ENCODE assay signal across 11 cellular contexts in the genomic region with DNA sequence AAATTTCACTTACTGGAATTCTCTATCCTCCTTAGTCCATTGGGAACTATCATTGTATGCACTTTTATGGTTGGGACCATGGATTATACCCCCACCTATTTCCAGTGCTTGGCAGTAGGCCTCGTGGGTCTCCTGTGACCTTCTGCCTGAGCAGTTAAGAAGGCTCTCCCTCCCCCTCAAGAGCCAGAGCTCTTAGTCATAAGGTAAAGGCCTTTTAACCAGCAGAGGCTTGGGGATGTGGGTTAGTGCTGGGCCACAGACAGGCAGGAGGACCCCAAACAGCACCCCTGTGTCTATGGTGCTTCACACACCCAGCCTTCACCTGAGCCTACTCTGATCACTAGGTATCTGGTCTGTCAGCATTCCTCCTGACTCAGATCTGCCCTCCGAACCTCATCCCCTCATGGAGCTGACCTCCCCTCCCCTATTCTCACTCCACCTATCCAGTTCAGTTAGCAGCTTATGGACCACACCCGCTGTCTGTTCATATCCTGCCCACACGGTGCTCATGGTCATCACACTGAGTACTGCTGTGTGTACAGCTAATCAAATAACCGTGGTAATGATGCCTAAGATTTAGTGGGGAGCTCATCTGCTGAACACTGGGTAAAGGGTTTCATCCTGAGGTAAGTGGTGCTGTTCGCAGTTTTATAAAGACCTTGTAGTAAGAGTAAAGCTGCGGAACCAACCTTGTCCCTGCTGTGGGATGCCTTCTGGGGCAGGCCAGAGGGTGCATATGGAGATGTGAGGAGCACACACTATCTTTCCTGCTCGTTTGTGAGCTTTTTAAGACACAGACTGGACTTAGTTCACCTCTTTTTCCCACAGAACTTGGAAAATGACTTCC. TPM values are rescaled to one million over a fixed set of nuclear protein-coding genes. Genes with fewer than 3 reads are reported as not detected.
A peak's percentile ranks its signal among the peaks of the same experiment; 100 is the strongest.
DNase-seq lines count a peak whose midpoint lies in the region; ATAC-seq, FAIRE-seq and TF ChIP-seq lines count a peak whose summit lies in the region.
"Had no signal": no experiment of that assay in that cellular context is flagged by ENCODE, and none has a peak within 500 bp of the region (broad histone marks: within the 10 kb centered on the region; RNA-seq: fewer than 3 reads in every experiment).

No MANE protein-coding gene starts in this region.

- no peak overlapping the region for H3K9ac ChIP-seq in keratinocyte (ENCODE audit: control insufficient read depth, extremely low read depth, insufficient read depth, low read length)

- peaks cover 37% of the 10 kb centered on the region for H3K36me3 Mint-ChIP-seq in activated naive CD8-positive, alpha-beta T cell treated with anti-CD3 and anti-CD28 coated beads, Interleukin-2, amount 50 U/mL, for 24 hours (ENCODE audit: low read depth)

- no peaks in the 10 kb centered on the region for H3K9me3 Mint-ChIP-seq in activated naive CD8-positive, alpha-beta T cell treated with anti-CD3 and anti-CD28 coated beads, Interleukin-2, amount 50 U/mL, for 24 hours
- H3K9me3 Mint-ChIP-seq: natural killer cell had no signal

- WGBS in small intestine, 3 donors: 78 to 81% (median 80%) methylated on average over 8 of the region's 8 CpGs

- H3K36me3 ChIP-seq in keratinocyte (ENCODE audit: control insufficient read depth in 2 of 2, extremely low read depth in 1 of 2, insufficient read depth in 2 of 2, low read length in 2 of 2): peaks cover 24 to 37% of the 10 kb centered on the region in 2 experiments
- H3K36me3 ChIP-seq in small intestine (ENCODE audit: control insufficient read depth in 2 of 2, insufficient read depth in 2 of 2, low read length in 2 of 2): peaks cover 11 to 14% of the 10 kb centered on the region in 2 donors

- peak overlapping the region; percentile 13 for H3K27ac Mint-ChIP-seq in activated naive CD8-positive, alpha-beta T cell treated with anti-CD3 and anti-CD28 coated beads, Interleukin-2, amount 50 U/mL, for 24 hours

- no peaks in the 10 kb centered on the region for H3K79me2 ChIP-seq in keratinocyte (ENCODE audit: control insufficient read depth, insufficient read depth, low read length)

- no peaks in the 10 kb centered on the region for H3K27me3 ChIP-seq in keratinocyte (ENCODE audit: control insufficient read depth, extremely low read depth, insufficient read depth, low read length)
- no peaks in the 10 kb centered on the region for H3K27me3 ChIP-seq in small intestine (ENCODE audit: control insufficient read depth in 2 of 2, insufficient read depth in 2 of 2, low read length in 2 of 2)
- H3K27me3 ChIP-seq: colonic mucosa had no signal

- H3K4me3 ChIP-seq in keratinocyte (ENCODE audit: control insufficient read depth in 2 of 3, extremely low read depth in 1 of 3, insufficient read depth in 2 of 3, low read depth in 1 of 3, low read length in 3 of 3): no peak overlapping the region
- no peak overlapping the region for H3K4me3 ChIP-seq in small intestine (ENCODE audit: low read depth in 1 of 2, low read length in 2 of 2)
- H3K4me3 ChIP-seq: colonic mucosa had no signal

- no peak overlapping the region for H3K4me2 ChIP-seq in keratinocyte (ENCODE audit: control insufficient read depth, extremely low read depth, insufficient read depth, low read depth, low read length)

- no peak for TF ChIP-seq CTCF in keratinocyte (optimal IDR thresholded peaks at IDR 0.05 in 1 of 3, IDR thresholded peaks at IDR 0.05 in 1 of 3, conservative IDR thresholded peaks at IDR 0.05 in 1 of 3; ENCODE audit: extremely low read depth in 1 of 3, insufficient read depth in 2 of 3, low read length in 3 of 3)

- peak; percentile 9 for FAIRE-seq in keratinocyte (lab: Jason Lieb, UNC)
- no peak for FAIRE-seq in small intestine (lab: Jason Lieb, UNC)

- dilution Hi-C loops in keratinocyte (cut with MboI; ENCODE audit: extremely low pct_ligation_motif_present, low sequenced_read_pairs): no loop called here

- no peak overlapping the region for H2AFZ ChIP-seq in keratinocyte (ENCODE audit: control insufficient read depth, low read length)

- H3K4me3 Mint-ChIP-seq in activated naive CD8-positive, alpha-beta T cell treated with anti-CD3 and anti-CD28 coated beads, Interleukin-2, amount 50 U/mL, for 24 hours: no peak overlapping the region
- H3K4me3 Mint-ChIP-seq: natural killer cell had no signal

- peaks cover 6% of the 10 kb centered on the region for H3K4me1 Mint-ChIP-seq in activated naive CD8-positive, alpha-beta T cell treated with anti-CD3 and anti-CD28 coated beads, Interleukin-2, amount 50 U/mL, for 24 hours

- ATAC-seq in activated naive CD8-positive, alpha-beta T cell treated with anti-CD3 and anti-CD28 coated beads, Interleukin-2, amount 50 U/mL, for 24 hours: peak; percentile 80

- no peaks in the 10 kb centered on the region for H3K27me3 Mint-ChIP-seq in activated naive CD8-positive, alpha-beta T cell treated with anti-CD3 and anti-CD28 coated beads, Interleukin-2, amount 50 U/mL, for 24 hours

- no peaks in the 10 kb centered on the region for H3K9me3 ChIP-seq in keratinocyte (ENCODE audit: control insufficient read depth, low read depth, low read length)
- no peaks in the 10 kb centered on the region for H3K9me3 ChIP-seq in small intestine (ENCODE audit: control insufficient read depth, low read depth)
- H3K9me3 ChIP-seq: colonic mucosa had no signal

- H3K4me1 ChIP-seq in keratinocyte (ENCODE audit: control insufficient read depth, extremely low read depth, insufficient read depth, low read length) (peaks cover 10% of the 10 kb centered on the region), small intestine (ENCODE audit: control insufficient read depth in 2 of 2, insufficient read depth in 1 of 2, low read depth in 1 of 2, low read length in 1 of 2) (no peaks in the 10 kb centered on the region)
- H3K4me1 ChIP-seq: colonic mucosa had no signal

- H3K9me1 ChIP-seq in keratinocyte (ENCODE audit: control insufficient read depth, extremely low read depth, insufficient read depth, low read length): no peaks in the 10 kb centered on the region

- peak; percentile 13 for DNase-seq in AG08395 (ENCODE audit: low spot score)
- DNase-seq in HCEC 1CT: peak; percentile 24
- no peak for DNase-seq in activated naive CD8-positive, alpha-beta T cell treated with anti-CD3 and anti-CD28 coated beads, Interleukin-2, amount 50 U/mL, for 24 hours
- DNase-seq in keratinocyte (ENCODE audit: low read depth, low spot score): peak; percentile 23
- DNase-seq in activated gamma-delta T cell treated with Interleukin-2 at 50 U/mL for 16 hours: no peak
- DNase-seq in small intestine: no peak
- no peak for DNase-seq in NCI-H2107 treated with DMSO at 0.1 percent for 48 hours (lab: John Stamatoyannopoulos, UW; ENCODE audit: unreplicated experiment)
- no peak for DNase-seq in Kasumi-1 (lab: John Stamatoyannopoulos, UW)

- peaks cover 2% of the 10 kb centered on the region for H4K20me1 ChIP-seq in keratinocyte (ENCODE audit: control insufficient read depth, extremely low read depth, insufficient read depth, low read length)

- H3K27ac ChIP-seq in keratinocyte (ENCODE audit: control insufficient read depth, insufficient read depth, low read length) (peak overlapping the region; percentile 15), small intestine (ENCODE audit: low read depth in 1 of 2, low read length in 1 of 2) (no peak overlapping the region)
- H3K27ac ChIP-seq: C4-2B, colonic mucosa had no signal

RNA-seq across cellular contexts. Expression of a gene that starts 40.9 kb away (rescaled TPM):
- polyA plus RNA-seq in keratinocyte: 33.4 to 40.0 TPM (median 37.3 TPM) in 3 replicates
- 12.9 TPM for polyA plus RNA-seq in keratinocyte (2011; ENCODE audit: low read depth)
- 25.8 and 34.8 TPM in 2 replicates for polyA plus RNA-seq in keratinocyte (2011; cell fraction: cytosol; rRNA removed)
- 45.1 and 48.5 TPM in 2 replicates for polyA plus RNA-seq in keratinocyte (2011; cell fraction: nucleus; rRNA removed)
- polyA plus RNA-seq in keratinocyte (2012; ENCODE audit: low replicate concordance): 34.5 and 34.9 TPM in 2 replicates
- polyA minus RNA-seq in keratinocyte: 45.3 to 64.5 TPM (median 59.3 TPM) in 3 replicates
- polyA minus RNA-seq in keratinocyte (2011; cell fraction: cytosol; rRNA and poly(A)+ RNA removed): 38.8 TPM
- polyA minus RNA-seq in keratinocyte (2011; cell fraction: nucleus; rRNA and poly(A)+ RNA removed): 38.2 and 42.4 TPM in 2 replicates
- polyA plus RNA-seq in small intestine: 10 to 100 TPM; 14.6 to 23.3 (median 20.5) TPM

RNA-seq across cellular contexts. Expression of a gene that starts 41.1 kb away (rescaled TPM):
- polyA plus RNA-seq in keratinocyte (6.2 to 9.2 TPM (median 7.2 TPM) in 3 replicates), small intestine (10 to 100 TPM in 2 of 3 donors, 1 to 10 TPM in 1; 8.5 to 19.3 (median 10.8) TPM)
- 1.8 TPM for polyA plus RNA-seq in keratinocyte (2011; ENCODE audit: low read depth)
- polyA plus RNA-seq in keratinocyte (2011; cell fraction: cytosol; rRNA removed): 6.7 and 8.1 TPM in 2 replicates
- 2.8 and 5.1 TPM in 2 replicates for polyA plus RNA-seq in keratinocyte (2011; cell fraction: nucleus; rRNA removed)
- 6.7 and 8.3 TPM in 2 replicates for polyA plus RNA-seq in keratinocyte (2012; ENCODE audit: low replicate concordance)
- polyA minus RNA-seq in keratinocyte: 1.6 to 4.0 TPM (median 3.1 TPM) in 3 replicates
- polyA minus RNA-seq in keratinocyte (2011; cell fraction: cytosol; rRNA and poly(A)+ RNA removed): 1.7 TPM
- polyA minus RNA-seq in keratinocyte (2011; cell fraction: nucleus; rRNA and poly(A)+ RNA removed): 1.1 and 2.6 TPM in 2 replicates

RNA-seq across cellular contexts. Expression of a gene that starts 57.2 kb away (rescaled TPM):
- polyA plus RNA-seq in keratinocyte: 1.3 to 2.7 TPM (median 1.6 TPM) in 3 replicates
- 17.5 TPM for polyA plus RNA-seq in keratinocyte (2011; ENCODE audit: low read depth)
- polyA plus RNA-seq in keratinocyte (2011; cell fraction: cytosol; rRNA removed): 1.4 and 3.5 TPM in 2 replicates
- 13.9 and 20.3 TPM in 2 replicates for polyA plus RNA-seq in keratinocyte (2011; cell fraction: nucleus; rRNA removed)
- polyA plus RNA-seq in keratinocyte (2012; ENCODE audit: low replicate concordance): 19.3 and 29.2 TPM in 2 replicates
- polyA minus RNA-seq in keratinocyte: 10.0 to 45.4 TPM (median 11.1 TPM) in 3 replicates
- 15.9 TPM for polyA minus RNA-seq in keratinocyte (2011; cell fraction: cytosol; rRNA and poly(A)+ RNA removed)
- 26.5 and 32.1 TPM in 2 replicates for polyA minus RNA-seq in keratinocyte (2011; cell fraction: nucleus; rRNA and poly(A)+ RNA removed)
- polyA plus RNA-seq in small intestine: 10 to 100 TPM; 10.3 to 17.3 (median 10.5) TPM

Comparison
In these comparisons a context has a peak if more than half of its experiments do, and no peak if none do; other contexts are left out.
1. DNase-seq: peak in AG08395 (single experiment), HCEC 1CT (single experiment) and keratinocyte (single experiment); none in activated naive CD8-positive, alpha-beta T cell treated with anti-CD3 and anti-CD28 coated beads, Interleukin-2, amount 50 U/mL, for 24 hours (single experiment), activated gamma-delta T cell treated with Interleukin-2 at 50 U/mL for 16 hours (single experiment), small intestine (single experiment), NCI-H2107 treated with DMSO at 0.1 percent for 48 hours (single experiment) and Kasumi-1 (0 of 2).